18 cellular contexts compared by ENCODE assay signal in genomic region chr11:71931245-71931602, GRCh38. TPM values are rescaled to one million over a fixed set of nuclear protein-coding genes. Genes with fewer than 3 reads are reported as not detected.
A peak's percentile ranks its signal among the peaks of the same experiment; 100 is the strongest.
DNase-seq lines count a peak whose midpoint lies in the region; ATAC-seq and TF ChIP-seq lines count a peak whose summit lies in the region.
"Had no signal": no experiment of that assay in that cellular context is flagged by ENCODE, and none has a peak within 500 bp of the region (broad histone marks: within the 10 kb centered on the region; RNA-seq: fewer than 3 reads in every experiment).

No MANE protein-coding gene starts in this region.

- TSS peak; percentile 16 for BruUV-seq in PC-9 (replicated peaks; lab: Mats Ljungman, UMichigan)

- H3K79me2 ChIP-seq in PC-9 (ENCODE audit: low read depth): peaks cover 84% of the 10 kb centered on the region

- H3K9me3 Mint-ChIP-seq in stimulated activated naive CD8-positive, alpha-beta T cell treated with anti-CD3 and anti-CD28 coated beads, Interleukin-15, Interleukin-2, amounts not matched to agents 100 ng/mL and 50 ng/mL, for 24 hours: no peaks in the 10 kb centered on the region
- H3K9me3 Mint-ChIP-seq in stimulated activated naive CD8-positive, alpha-beta T cell treated with anti-CD3 and anti-CD28 coated beads, Interleukin-15, amount 100 ng/mL, for 72 hours: no peaks in the 10 kb centered on the region
- no peaks in the 10 kb centered on the region for H3K9me3 Mint-ChIP-seq in T-cell
- H3K9me3 Mint-ChIP-seq: H9; T-helper 2 cell treated with Interferon-gamma antibody and Interleukin-4, amounts not matched to agents 5 μg/mL and 100 μg/mL, for 36 hours had no signal

- no peaks in the 10 kb centered on the region for H3K9me3 ChIP-seq in PC-9 (ENCODE audit: insufficient read depth, low read depth)
- H3K9me3 ChIP-seq: BE2C, body of pancreas, Peyer's patch, stomach had no signal

- no peaks in the 10 kb centered on the region for H3K27me3 Mint-ChIP-seq in stimulated activated naive CD8-positive, alpha-beta T cell treated with anti-CD3 and anti-CD28 coated beads, Interleukin-15, Interleukin-2, amounts not matched to agents 100 ng/mL and 50 ng/mL, for 24 hours
- H3K27me3 Mint-ChIP-seq in stimulated activated naive CD8-positive, alpha-beta T cell treated with anti-CD3 and anti-CD28 coated beads, Interleukin-15, amount 100 ng/mL, for 72 hours: no peaks in the 10 kb centered on the region
- H3K27me3 Mint-ChIP-seq in T-cell: no peaks in the 10 kb centered on the region

- POLR2A ChIA-PET in PC-9 (lab: Charles Lee; ENCODE audit: unreplicated experiment): no interaction called here
- POLR2A ChIA-PET in T-cell (lab: Charles Lee): no interaction called here
- POLR2A ChIA-PET in HEK293T (lab: Yijun Ruan, JAX): no interaction called here

- H3K4me3 ChIP-seq in PC-9: no peak overlapping the region
- H3K4me3 ChIP-seq: body of pancreas, Peyer's patch, stomach had no signal

- CTCF ChIA-PET in PC-9 (lab: Charles Lee): no interaction called here
- CTCF ChIA-PET in T-cell (lab: Charles Lee): interaction anchor here in 1 of 2 donors (0.6 kb wide), 2 partner anchors 126 to 156 kb away, joined by 3 to 6 read pairs; no protein-coding TSS in a partner anchor
- CTCF ChIA-PET in HEK293T (lab: Yijun Ruan, JAX): no interaction called here

- no peak for ATAC-seq in stimulated activated naive CD8-positive, alpha-beta T cell treated with anti-CD3 and anti-CD28 coated beads, Interleukin-15, amount 100 ng/mL, for 72 hours
- ATAC-seq in T-cell (replicated peaks in 1 of 4) (no peak), GM21381 (IDR thresholded peaks at IDR 0.05; ENCODE audit: unreplicated experiment) (no peak)
- ATAC-seq: body of pancreas had no signal

- intact Hi-C loops in PC-9 (cut with micrococcal nuclease; ENCODE audit: unreplicated experiment): no loop called here

- H3K36me3 ChIP-seq in PC-9 (ENCODE audit: low read depth): 0 out of 2 replicates have a peak, but pooled peaks cover 3% of the 10 kb centered on the region
- H3K36me3 ChIP-seq: Peyer's patch, stomach had no signal

- H3K9me2 ChIP-seq in PC-9 (ENCODE audit: insufficient read depth): no peaks in the 10 kb centered on the region

- no peak for DNase-seq in stimulated activated naive CD8-positive, alpha-beta T cell treated with anti-CD3 and anti-CD28 coated beads, Interleukin-15, amount 100 ng/mL, for 72 hours
- DNase-seq in PC-9 (no peak), kidney glomerular epithelial cell (lab: John Stamatoyannopoulos, UW) (peak; percentile 18), T-cell (no peak), NCI-H526 treated with DMSO at 0.1 percent for 48 hours (lab: John Stamatoyannopoulos, UW) (no peak), HEK293T (ENCODE audit: extremely low spot score) (no peak)
- DNase-seq: BE2C, body of pancreas, H9, NCI-H2171 treated with DMSO at 0.1 percent for 48 hours, Peyer's patch, retina, stomach had no signal

- peak overlapping the region; percentile 99; the same call in 1 of the 2 replicates for H3K4me2 ChIP-seq in PC-9

- H4K20me1 ChIP-seq in PC-9 (ENCODE audit: insufficient read depth): peaks cover 19% of the 10 kb centered on the region

- peak overlapping the region; percentile 97 for H3K4me3 Mint-ChIP-seq in stimulated activated naive CD8-positive, alpha-beta T cell treated with anti-CD3 and anti-CD28 coated beads, Interleukin-15, Interleukin-2, amounts not matched to agents 100 ng/mL and 50 ng/mL, for 24 hours
- H3K4me3 Mint-ChIP-seq in stimulated activated naive CD8-positive, alpha-beta T cell treated with anti-CD3 and anti-CD28 coated beads, Interleukin-15, amount 100 ng/mL, for 72 hours: peak overlapping the region in 1 of 2 donors; percentile 91
- H3K4me3 Mint-ChIP-seq in T-cell: peak overlapping the region in 1 of 3 donors; percentile 100

- H3K4me1 ChIP-seq in PC-9 (replicated peaks; ENCODE audit: insufficient read depth): peaks cover 18% of the 10 kb centered on the region
- H3K4me1 ChIP-seq: BE2C had no signal

- no peak for TF ChIP-seq CTCF in PC-9 (conservative IDR thresholded peaks at IDR 0.05)

- H3K36me3 Mint-ChIP-seq in stimulated activated naive CD8-positive, alpha-beta T cell treated with anti-CD3 and anti-CD28 coated beads, Interleukin-15, Interleukin-2, amounts not matched to agents 100 ng/mL and 50 ng/mL, for 24 hours (ENCODE audit: low read depth): peaks cover 3% of the 10 kb centered on the region
- peaks cover 3% of the 10 kb centered on the region for H3K36me3 Mint-ChIP-seq in T-cell

- no peak overlapping the region for H3K27ac Mint-ChIP-seq in stimulated activated naive CD8-positive, alpha-beta T cell treated with anti-CD3 and anti-CD28 coated beads, Interleukin-15, Interleukin-2, amounts not matched to agents 100 ng/mL and 50 ng/mL, for 24 hours
- no peak overlapping the region for H3K27ac Mint-ChIP-seq in stimulated activated naive CD8-positive, alpha-beta T cell treated with anti-CD3 and anti-CD28 coated beads, Interleukin-15, amount 100 ng/mL, for 72 hours
- no peak overlapping the region for H3K27ac Mint-ChIP-seq in T-cell
- H3K27ac Mint-ChIP-seq: H9; T-helper 2 cell treated with Interferon-gamma antibody and Interleukin-4, amounts not matched to agents 5 μg/mL and 100 μg/mL, for 36 hours had no signal

- no peak overlapping the region for H3K27ac ChIP-seq in PC-9
- H3K27ac ChIP-seq: body of pancreas, Peyer's patch had no signal

- H2AFZ ChIP-seq in PC-9: no peak overlapping the region

- no peaks in the 10 kb centered on the region for H3K27me3 ChIP-seq in PC-9 (ENCODE audit: insufficient read depth, low read depth)
- H3K27me3 ChIP-seq: BE2C, body of pancreas, Peyer's patch, stomach had no signal

- H3K4me1 Mint-ChIP-seq in stimulated activated naive CD8-positive, alpha-beta T cell treated with anti-CD3 and anti-CD28 coated beads, Interleukin-15, Interleukin-2, amounts not matched to agents 100 ng/mL and 50 ng/mL, for 24 hours (ENCODE audit: low read depth): peaks cover 65% of the 10 kb centered on the region
- H3K4me1 Mint-ChIP-seq in stimulated activated naive CD8-positive, alpha-beta T cell treated with anti-CD3 and anti-CD28 coated beads, Interleukin-15, amount 100 ng/mL, for 72 hours: peaks cover 56% of the 10 kb centered on the region
- peaks cover 65 to 72% (median 67%) of the 10 kb centered on the region in 3 donors for H3K4me1 Mint-ChIP-seq in T-cell

- H3F3A ChIP-seq in PC-9 (ENCODE audit: insufficient read depth, low read depth): no peaks in the 10 kb centered on the region

TF ChIP-seq in HEK293T, 16 proteins besides CTCF, POLR2A, EP300 and RAD21:
- no peak for TF ChIP-seq FOXA1 (IDR thresholded peaks at IDR 0.05)
- TF ChIP-seq ARNT (IDR thresholded peaks at IDR 0.05): no peak

RNA-seq across cellular contexts. Expression of gene RNF121, which starts 2.4 kb away (rescaled TPM):
- total RNA-seq in PC-9 (2021): 40.5 and 41.2 TPM in 2 replicates
- total RNA-seq in T-cell: 10 to 100 TPM; 23.9 to 29.1 (median 24.8) TPM

RNA-seq across cellular contexts. Expression of gene XNDC1N, which starts 2.8 kb away (rescaled TPM):
- total RNA-seq in PC-9 (2021) (19.3 and 23.4 TPM in 2 replicates), T-cell (10 to 100 TPM; 17.3 to 24.7 (median 21.5) TPM)

RNA-seq across cellular contexts. Expression of gene DEFB131B, which starts 53.0 kb away (rescaled TPM):
- total RNA-seq in PC-9 (2021) (not detected in 2 replicates), T-cell (not detected)
- total RNA-seq: body of pancreas, H9, kidney epithelial cell, mucosa of gallbladder, Peyer's patch, stomach had no signal
